In the genomic region with DNA sequence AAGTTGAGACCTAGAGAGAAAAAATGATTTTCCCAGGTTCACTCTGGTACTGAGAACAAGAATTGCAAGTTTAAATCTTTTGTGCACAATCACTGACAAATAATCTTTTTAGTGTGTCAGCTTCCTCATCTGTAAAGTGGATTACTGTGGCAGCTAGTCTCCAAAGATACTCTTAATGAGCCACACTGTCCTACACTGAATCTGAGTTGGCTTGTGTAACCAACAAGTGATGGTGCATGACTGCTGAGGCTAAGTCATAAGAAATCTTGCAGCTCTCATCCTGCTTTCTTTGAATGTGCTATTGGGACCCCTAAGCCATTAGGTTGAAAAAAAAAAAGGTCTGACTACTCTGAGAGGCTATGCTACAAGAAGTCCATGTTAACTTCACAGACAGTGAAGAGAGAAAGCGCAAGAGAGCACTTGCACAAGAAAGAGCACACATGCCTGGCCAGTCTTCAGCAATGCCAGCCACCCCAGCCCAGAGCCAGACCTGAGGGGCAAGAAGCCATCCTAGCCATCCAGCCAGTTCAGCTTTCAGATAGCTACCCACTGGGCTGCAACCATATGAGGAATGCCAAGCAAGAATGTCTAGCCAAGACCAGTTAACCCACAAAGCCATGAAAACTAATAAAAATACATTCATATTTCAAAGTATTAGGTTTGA, we compare ENCODE assay signal across 25 cellular contexts.
DNase-seq lines count a peak whose midpoint lies in the region; ATAC-seq, FAIRE-seq and TF ChIP-seq lines count a peak whose summit lies in the region.
"Had no signal": no experiment of that assay in that cellular context is flagged by ENCODE, and none has a peak within 500 bp of the region (broad histone marks: within the 10 kb centered on the region; RNA-seq: fewer than 3 reads in every experiment).

No MANE protein-coding gene starts in this region.

- H3K4me2 ChIP-seq in A549: peak overlapping the region; percentile 58
- H3K4me2 ChIP-seq in H1 (ENCODE audit: insufficient read depth in 1 of 2, low read depth in 2 of 2, low read length in 2 of 2): no peak overlapping the region
- H3K4me2 ChIP-seq in trophoblast cell (ENCODE audit: low read length): no peak overlapping the region
- H3K4me2 ChIP-seq in PC-3 (ENCODE audit: low read length): no peak overlapping the region
- H3K4me2 ChIP-seq: SK-N-SH had no signal

- H2BK120ac ChIP-seq in H1 (replicated peaks; ENCODE audit: low read depth, low read length) (no peak overlapping the region), trophoblast cell (ENCODE audit: insufficient read depth, low read length, poor library complexity) (no peak overlapping the region)

- no peaks in the 10 kb centered on the region for H3K79me1 ChIP-seq in H1 (ENCODE audit: low read depth, low read length)
- H3K79me1 ChIP-seq in trophoblast cell (ENCODE audit: low read length): no peaks in the 10 kb centered on the region

- BruUV-seq in PC-3 (replicated peaks; lab: Mats Ljungman, UMichigan): no TSS peak

- no peaks in the 10 kb centered on the region for H3K23me2 ChIP-seq in H1 (ENCODE audit: low read depth, low read length)

- H4K20me1 ChIP-seq in H1 (replicated peaks in 1 of 2; ENCODE audit: control insufficient read depth in 1 of 2, insufficient read depth in 2 of 2, low read length in 2 of 2) (no peaks in the 10 kb centered on the region), PC-3 (ENCODE audit: low read length) (no peaks in the 10 kb centered on the region)

- no peak overlapping the region for H2BK15ac ChIP-seq in H1 (ENCODE audit: low read length)

- DNase-seq in A549 (ENCODE audit: low read depth in 1 of 2, low spot score in 1 of 2) (no peak), AG20443 (ENCODE audit: low spot score) (peak; percentile 9), H1 (ENCODE audit: low read depth in 1 of 2, low spot score in 2 of 2) (no peak), trophoblast cell (no peak), esophagus muscularis mucosa (ENCODE audit: extremely low spot score) (no peak), PC-3 (no peak), SK-N-DZ (ENCODE audit: low spot score) (no peak)
- DNase-seq: activated CD4-positive, CD25-positive, alpha-beta regulatory T cell treated with anti-CD3 and anti-CD28 coated beads, Interleukin-2, amount 50 U/mL, for 72 hours; activated naive CD8-positive, alpha-beta T cell treated with anti-CD3 and anti-CD28 coated beads for 36 hours; aorta; esophagus squamous epithelium; GM23248; hypothalamus; immature natural killer cell; naive thymus-derived CD4-positive, alpha-beta T cell; NCI-H1436 treated with DMSO at 0.1 percent for 48 hours; NCI-H748 treated with DMSO at 0.1 percent for 48 hours; RPMI8226; SK-N-SH; spleen; stimulated activated CD4-positive, alpha-beta T cell treated with anti-CD3 and anti-CD28 coated beads, Interleukin-2, amount 100 ng/mL, for 48 hours; upper lobe of left lung had no signal

- no peaks in the 10 kb centered on the region for H3K36me3 ChIP-seq in H1 (ENCODE audit: control insufficient read depth in 2 of 4, insufficient read depth in 4 of 4, low read length in 3 of 4)
- peaks cover 2% of the 10 kb centered on the region in 2 experiments for H3K36me3 ChIP-seq in trophoblast cell (ENCODE audit: control insufficient read depth in 1 of 2, insufficient read depth in 2 of 2, low read length in 2 of 2)
- no peaks in the 10 kb centered on the region for H3K36me3 ChIP-seq in esophagus muscularis mucosa
- no peaks in the 10 kb centered on the region for H3K36me3 ChIP-seq in PC-3 (ENCODE audit: low read depth, low read length)
- H3K36me3 ChIP-seq: esophagus squamous epithelium, gastroesophageal sphincter, spleen, upper lobe of left lung had no signal

- TF ChIP-seq RAD21 in A549 (conservative IDR thresholded peaks at IDR 0.05 in 1 of 2, IDR thresholded peaks at IDR 0.05 in 1 of 2) (no peak), H1 (IDR thresholded peaks at IDR 0.05 in 1 of 2, conservative IDR thresholded peaks at IDR 0.05 in 1 of 2; ENCODE audit: low read depth in 2 of 2, low read length in 2 of 2) (no peak)

- no peak overlapping the region for H4K5ac ChIP-seq in H1 (ENCODE audit: insufficient read length, low read depth, low read length)

- ATAC-seq in A549 (peak in 1 of 2 experiments; percentile 3; a peak in 1 of 6 replicates), PC-3 (no peak)
- ATAC-seq: gastroesophageal sphincter; naive thymus-derived CD4-positive, alpha-beta T cell had no signal

- TF ChIP-seq POLR2A in A549 (IDR thresholded peaks at IDR 0.05; ENCODE audit: low read length) (no peak), H1 (IDR thresholded peaks at IDR 0.05; ENCODE audit: control extremely low read depth in 1 of 2, low read depth in 2 of 2, low read length in 2 of 2) (no peak), esophagus muscularis mucosa (IDR thresholded peaks at IDR 0.05; ENCODE audit: low read depth) (no peak)

- H3K9me3 ChIP-seq in A549 (no peaks in the 10 kb centered on the region), H1 (ENCODE audit: insufficient read depth in 2 of 2, low read depth in 1 of 2, low read length in 1 of 2) (no peaks in the 10 kb centered on the region; a peak in 1 of 4 replicates), trophoblast cell (ENCODE audit: insufficient read depth, low read depth, low read length) (no peaks in the 10 kb centered on the region), esophagus muscularis mucosa (no peaks in the 10 kb centered on the region), PC-3 (ENCODE audit: low read length) (no peaks in the 10 kb centered on the region)
- H3K9me3 ChIP-seq: esophagus squamous epithelium, gastroesophageal sphincter, SK-N-SH, spleen, upper lobe of left lung had no signal

- H3K9me2 ChIP-seq in PC-3 (replicated peaks; ENCODE audit: low read length): no peaks in the 10 kb centered on the region
- H3K9me2 ChIP-seq: SK-N-SH had no signal

- H4K91ac ChIP-seq in H1 (replicated peaks; ENCODE audit: insufficient read length, low read length): no peak overlapping the region
- H4K91ac ChIP-seq in trophoblast cell (ENCODE audit: low read depth, low read length): no peak overlapping the region

- peak overlapping the region; percentile 55; the same call in 1 of the 2 replicates for H2BK20ac ChIP-seq in H1 (ENCODE audit: low read length)

- no peaks in the 10 kb centered on the region for H3F3A ChIP-seq in PC-3 (ENCODE audit: low read length, unreplicated experiment)

- H2AFZ ChIP-seq in H1 (ENCODE audit: low read length) (no peak overlapping the region), trophoblast cell (ENCODE audit: insufficient read depth, low read length, poor library complexity) (no peak overlapping the region), PC-3 (ENCODE audit: low read length) (no peak overlapping the region)
- H2AFZ ChIP-seq: GM23248 had no signal

- TF ChIP-seq CTCF in A549 (IDR thresholded peaks at IDR 0.05) (no peak), H1 (IDR thresholded peaks at IDR 0.05; ENCODE audit: control extremely low read depth in 1 of 3, insufficient read depth in 1 of 3, low read depth in 1 of 3, low read length in 3 of 3) (no peak), esophagus muscularis mucosa (IDR thresholded peaks at IDR 0.05) (no peak), PC-3 (conservative IDR thresholded peaks at IDR 0.05; ENCODE audit: low read depth, low read length) (no peak)

- CTCF ChIA-PET in A549 (lab: Yijun Ruan, JAX): interaction anchor here (1.1 to 2.1 kb wide), 6 partner anchors 29 to 172 kb away, joined by 3 to 8 read pairs (median 6); no protein-coding TSS in a partner anchor
- CTCF ChIA-PET in H1 (lab: Charles Lee; ENCODE audit: partially characterized antibody): interaction anchor here (0.7 to 14.8 kb wide), 9 partner anchors 10 to 1735 kb away, joined by 3 to 206 read pairs (median 4); no protein-coding TSS in a partner anchor
- CTCF ChIA-PET in PC-3 (lab: Charles Lee): no interaction called here

- H3K4me3 ChIP-seq in A549: 0 out of 3 replicates have a peak overlapping the region, but pooled peaks have one; percentile 2
- no peak overlapping the region for H3K4me3 ChIP-seq in H1 (ENCODE audit: extremely low read depth in 1 of 4, insufficient read depth in 2 of 4, low read depth in 3 of 4, low read length in 4 of 4)
- no peak overlapping the region for H3K4me3 ChIP-seq in trophoblast cell (ENCODE audit: low read depth, low read length)
- no peak overlapping the region for H3K4me3 ChIP-seq in esophagus muscularis mucosa
- H3K4me3 ChIP-seq in PC-3 (ENCODE audit: low read length): no peak overlapping the region
- H3K4me3 ChIP-seq: esophagus squamous epithelium, gastroesophageal sphincter, GM23248, spleen, upper lobe of left lung had no signal

- WGBS in A549 (ENCODE audit: missing lambda C conversion rate): 90% methylated on average over 1 of the region's 1 CpG
- 100% methylated on average over 1 of the region's 1 CpG; no CpG with 5 or more reads in 1 of the 2 experiments for WGBS in H1 (ENCODE audit: extremely low coverage in 1 of 2, insufficient coverage in 1 of 2, insufficient read length in 1 of 2, insufficient replicate concordance in 2 of 2, low coverage in 1 of 2, low lambda C conversion rate in 2 of 2, missing lambda C conversion rate in 1 of 2), 2 experiments
- no CpG with 5 or more reads among the region's 1 CpG for WGBS in trophoblast cell (ENCODE audit: extremely low coverage, insufficient coverage, insufficient read length)
- 80% methylated on average over 1 of the region's 1 CpG for WGBS in esophagus muscularis mucosa

- POLR2A ChIA-PET in A549 (lab: Yijun Ruan, JAX) (interaction anchor here (0.5 to 1.7 kb wide), 6 partner anchors 10 to 172 kb away, joined by 3 to 10 read pairs (median 4); no protein-coding TSS in a partner anchor), H1 (lab: Charles Lee; ENCODE audit: partially characterized antibody) (interaction anchor here (1.1 kb wide), 1 partner anchor 40 kb away, joined by 3 read pairs; no protein-coding TSS in a partner anchor), PC-3 (lab: Charles Lee; ENCODE audit: unreplicated experiment) (no interaction called here)

- H3K27me3 ChIP-seq in H1 (replicated peaks in 1 of 4; ENCODE audit: control insufficient read depth in 3 of 4, extremely low read depth in 1 of 4, insufficient read depth in 3 of 4, low read length in 3 of 4) (no peaks in the 10 kb centered on the region), trophoblast cell (ENCODE audit: insufficient read depth, low read length) (no peaks in the 10 kb centered on the region), esophagus muscularis mucosa (no peaks in the 10 kb centered on the region), PC-3 (ENCODE audit: low read length) (no peaks in the 10 kb centered on the region)
- H3K27me3 ChIP-seq: esophagus squamous epithelium, gastroesophageal sphincter, spleen, upper lobe of left lung had no signal

- H3K79me2 ChIP-seq in H1 (ENCODE audit: control insufficient read depth in 1 of 2, insufficient read depth in 2 of 2, low read length in 2 of 2): no peaks in the 10 kb centered on the region
- H3K79me2 ChIP-seq in trophoblast cell (ENCODE audit: control insufficient read depth, insufficient read depth, low read length, poor library complexity): peaks cover 2% of the 10 kb centered on the region
- no peaks in the 10 kb centered on the region for H3K79me2 ChIP-seq in PC-3 (ENCODE audit: low read length)

- no peak for TF ChIP-seq EP300 in A549 (IDR thresholded peaks at IDR 0.05)
- no peak for TF ChIP-seq EP300 in H1 (IDR thresholded peaks at IDR 0.05; ENCODE audit: borderline replicate concordance in 1 of 2, low read depth in 2 of 2, low read length in 2 of 2)
- no peak for TF ChIP-seq EP300 in esophagus muscularis mucosa (IDR thresholded peaks at IDR 0.05)

- H3K4me1 ChIP-seq in A549 (peaks cover 100% of the 10 kb centered on the region), H1 (replicated peaks in 1 of 4; ENCODE audit: control insufficient read depth in 3 of 4, insufficient read depth in 4 of 4, low read length in 3 of 4) (peaks cover 2 to 14% (median 10%) of the 10 kb centered on the region in 4 experiments; a peak in 6 of 7 replicates), trophoblast cell (ENCODE audit: control insufficient read depth in 1 of 2, insufficient read depth in 2 of 2, low read length in 2 of 2) (peaks cover 0 to 5% of the 10 kb centered on the region in 2 experiments), esophagus muscularis mucosa (peaks cover 8 to 63% (median 27%) of the 10 kb centered on the region in 4 donors), PC-3 (ENCODE audit: insufficient read depth, low read length) (no peaks in the 10 kb centered on the region)
- H3K4me1 ChIP-seq: esophagus squamous epithelium had no signal

- H2AK5ac ChIP-seq in H1 (ENCODE audit: low read depth, low read length) (no peak overlapping the region), trophoblast cell (ENCODE audit: low read length) (peak overlapping the region; percentile 74)

- H3K9ac ChIP-seq in H1 (replicated peaks in 1 of 4; ENCODE audit: extremely low read depth in 1 of 4, low read depth in 3 of 4, low read length in 3 of 4): no peak overlapping the region
- H3K9ac ChIP-seq in trophoblast cell (ENCODE audit: low read length): no peak overlapping the region
- H3K9ac ChIP-seq in PC-3 (ENCODE audit: low read length): no peak overlapping the region
- H3K9ac ChIP-seq: GM23248, SK-N-SH had no signal

- no peak for FAIRE-seq in A549 (lab: Jason Lieb, UNC)
- no peak for FAIRE-seq in H1 (lab: Jason Lieb, UNC)
- FAIRE-seq: GM12891 had no signal

- H3K18ac ChIP-seq in H1 (ENCODE audit: extremely low read depth, low read length) (no peak overlapping the region), trophoblast cell (ENCODE audit: low read length) (peak overlapping the region; percentile 93)

- no peak overlapping the region for H4K8ac ChIP-seq in H1 (ENCODE audit: extremely low read depth, insufficient read depth, low read length)
- no peak overlapping the region for H4K8ac ChIP-seq in trophoblast cell (ENCODE audit: low read depth, low read length)

- H3K4ac ChIP-seq in H1 (replicated peaks; ENCODE audit: insufficient read length, low read depth, low read length) (no peak overlapping the region), trophoblast cell (ENCODE audit: low read depth, low read length) (peak overlapping the region; percentile 83)

- no peak overlapping the region for H3K56ac ChIP-seq in H1 (replicated peaks; ENCODE audit: insufficient read length, low read depth, low read length)

- H3K14ac ChIP-seq in H1 (ENCODE audit: insufficient read length) (no peak overlapping the region), trophoblast cell (ENCODE audit: low read length) (no peak overlapping the region)

- H2BK12ac ChIP-seq in H1 (ENCODE audit: low read depth, low read length): no peak overlapping the region
- peak overlapping the region; percentile 71 for H2BK12ac ChIP-seq in trophoblast cell (ENCODE audit: low read length)

- H2BK5ac ChIP-seq in H1 (ENCODE audit: low read depth, low read length): no peak overlapping the region
- H2BK5ac ChIP-seq in trophoblast cell (ENCODE audit: low read depth, low read length, poor library complexity): no peak overlapping the region

- intact Hi-C loops in esophagus muscularis mucosa (cut with DNase I) (no loop called here), PC-3 (cut with micrococcal nuclease) (no loop called here)

- H3K27ac ChIP-seq in A549 (peak overlapping the region; percentile 50 to 77), H1 (ENCODE audit: low read depth, low read length) (no peak overlapping the region), trophoblast cell (ENCODE audit: low read depth, low read length) (no peak overlapping the region), esophagus muscularis mucosa (replicated peaks in 1 of 4) (no peak overlapping the region), PC-3 (ENCODE audit: low read length) (no peak overlapping the region)
- H3K27ac ChIP-seq: esophagus squamous epithelium, gastroesophageal sphincter, GM23248, HL-60, spleen, upper lobe of left lung had no signal

- H3K23ac ChIP-seq in H1 (ENCODE audit: insufficient read length) (no peak overlapping the region), trophoblast cell (ENCODE audit: low read length) (no peak overlapping the region)

- no peak overlapping the region for H4K12ac ChIP-seq in trophoblast cell (ENCODE audit: low read depth, low read length)

Comparison
In these comparisons a context has a peak if more than half of its experiments do, and no peak if none do; other contexts are left out.
1. H3K27ac ChIP-seq: peak in A549 (2 of 2); none in H1 (single experiment), trophoblast cell (single experiment), esophagus muscularis mucosa (0 of 4) and PC-3 (single experiment).